Comparison of ENCODE assay signal across 2 cellular contexts in the genomic region with DNA sequence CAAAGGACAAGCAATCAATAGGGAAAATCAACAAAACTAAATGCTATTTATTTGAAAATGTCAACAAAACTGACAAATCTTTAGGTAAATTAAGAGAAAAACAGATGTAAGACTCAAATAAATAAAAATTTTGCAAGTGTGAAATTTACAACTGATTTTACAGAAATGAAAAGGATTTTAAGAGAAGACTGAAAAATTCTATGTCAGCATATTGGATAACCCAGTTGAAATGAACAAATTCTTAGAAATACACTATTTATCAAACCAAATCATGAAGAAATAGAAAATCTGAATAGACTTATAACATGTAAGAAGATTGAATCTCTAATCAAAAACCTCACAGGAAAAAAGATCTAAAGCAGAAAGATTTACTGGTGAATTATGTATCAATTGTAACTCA.
A peak's percentile ranks its signal among the peaks of the same experiment; 100 is the strongest.
TF ChIP-seq lines count a peak whose summit lies in the region.

No MANE protein-coding gene starts in this region.

TF ChIP-seq in HepG2, 621 proteins besides CTCF, POLR2A, EP300 and RAD21:
- TF ChIP-seq, protein P1, sequence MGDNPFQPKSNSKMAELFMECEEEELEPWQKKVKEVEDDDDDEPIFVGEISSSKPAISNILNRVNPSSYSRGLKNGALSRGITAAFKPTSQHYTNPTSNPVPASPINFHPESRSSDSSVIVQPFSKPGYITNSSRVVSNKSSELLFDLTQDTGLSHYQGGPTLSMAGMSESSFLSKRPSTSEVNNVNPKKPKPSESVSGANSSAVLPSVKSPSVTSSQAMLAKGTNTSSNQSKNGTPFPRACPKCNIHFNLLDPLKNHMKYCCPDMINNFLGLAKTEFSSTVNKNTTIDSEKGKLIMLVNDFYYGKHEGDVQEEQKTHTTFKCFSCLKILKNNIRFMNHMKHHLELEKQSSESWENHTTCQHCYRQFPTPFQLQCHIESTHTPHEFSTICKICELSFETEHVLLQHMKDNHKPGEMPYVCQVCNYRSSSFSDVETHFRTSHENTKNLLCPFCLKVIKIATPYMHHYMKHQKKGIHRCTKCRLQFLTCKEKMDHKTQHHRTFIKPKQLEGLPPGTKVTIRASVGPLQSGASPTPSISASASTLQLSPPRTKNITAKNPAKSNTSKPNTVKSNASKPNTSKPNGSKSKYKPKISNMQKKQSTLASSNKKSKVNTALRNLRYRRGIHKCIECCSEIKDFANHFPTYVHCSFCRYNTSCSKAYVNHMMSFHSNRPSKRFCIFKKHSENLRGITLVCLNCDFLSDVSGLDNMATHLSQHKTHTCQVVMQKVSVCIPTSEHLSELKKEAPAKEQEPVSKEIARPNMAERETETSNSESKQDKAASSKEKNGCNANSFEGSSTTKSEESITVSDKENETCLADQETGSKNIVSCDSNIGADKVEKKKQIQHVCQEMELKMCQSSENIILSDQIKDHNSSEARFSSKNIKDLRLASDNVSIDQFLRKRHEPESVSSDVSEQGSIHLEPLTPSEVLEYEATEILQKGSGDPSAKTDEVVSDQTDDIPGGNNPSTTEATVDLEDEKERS (CRISPR knock-in tag; IDR thresholded peaks at IDR 0.05) = no peak
- TF ChIP-seq MAFK (conservative IDR thresholded peaks at IDR 0.05 in 1 of 2, IDR thresholded peaks at IDR 0.05 in 1 of 2; ENCODE audit: low read length in 2 of 2) (peak; percentile 51 to 84), MAFF (IDR thresholded peaks at IDR 0.05; ENCODE audit: low read depth, low read length) (peak; percentile 70; the same call in 1 of the 2 replicates), KLF13 (CRISPR knock-in tag; IDR thresholded peaks at IDR 0.05) (no peak)

TF ChIP-seq in IMR-90, 13 proteins besides CTCF, POLR2A, EP300 and RAD21:
- peak; percentile 74 for TF ChIP-seq MAFK (IDR thresholded peaks at IDR 0.05; ENCODE audit: low read depth, low read length)
- TF ChIP-seq CEBPB (IDR thresholded peaks at IDR 0.05; ENCODE audit: low read depth, low read length) = no peak
